23 cellular contexts compared by ENCODE assay signal in the genomic region with DNA sequence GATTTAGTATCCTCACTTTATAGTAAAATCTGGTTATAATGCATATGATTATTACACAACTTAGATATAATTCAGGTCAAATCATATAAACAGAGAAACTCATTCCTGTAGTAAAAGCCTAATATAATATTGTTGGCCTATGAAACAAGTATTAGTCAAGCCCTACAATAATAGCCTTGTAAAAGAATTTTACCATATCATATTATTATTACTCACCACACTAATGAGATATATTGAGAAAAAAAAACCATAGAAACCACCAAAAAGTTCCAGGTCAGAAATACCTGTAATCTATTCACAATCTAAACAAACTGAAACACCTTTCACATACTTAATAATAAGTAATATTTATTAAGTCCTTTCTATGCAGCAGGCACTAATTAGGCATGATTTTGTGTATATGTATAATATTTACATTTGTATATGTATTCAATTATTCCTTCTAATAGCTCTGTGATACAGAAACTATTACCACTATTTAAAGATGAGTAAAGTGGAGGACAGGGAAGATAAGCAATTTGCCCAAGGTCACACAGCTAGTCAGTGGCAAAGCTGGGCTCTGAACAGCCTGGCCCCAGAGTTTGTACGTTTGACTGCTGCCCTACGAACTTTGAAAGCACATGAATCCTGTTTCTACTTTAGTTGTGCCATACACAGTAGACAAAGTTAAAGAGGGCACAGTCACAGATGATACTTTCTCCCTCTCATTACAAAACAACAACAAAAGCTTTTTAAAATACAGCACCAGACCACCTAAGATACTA. TPM values are rescaled to one million over a fixed set of nuclear protein-coding genes. Genes with fewer than 3 reads are reported as not detected.
DNase-seq lines count a peak whose midpoint lies in the region; ATAC-seq and TF ChIP-seq lines count a peak whose summit lies in the region.
"Had no signal": no experiment of that assay in that cellular context is flagged by ENCODE, and none has a peak within 500 bp of the region (broad histone marks: within the 10 kb centered on the region; RNA-seq: fewer than 3 reads in every experiment).

No MANE protein-coding gene starts in this region.

- H3K27ac Mint-ChIP-seq in IgD-negative memory B cell: peak overlapping the region; percentile 11 to 72 (median 48)
- H3K27ac Mint-ChIP-seq in naive thymus-derived CD8-positive, alpha-beta T cell: peak overlapping the region in 6 of 10 donors; percentile 1 to 84 (median 25)

- 33 to 47% (median 39%) methylated on average over 2 of the region's 2 CpGs for WGBS in adrenal gland, 4 donors
- 61 to 69% methylated on average over 2 of the region's 2 CpGs for WGBS in GM23248 (ENCODE audit: low coverage in 1 of 2, low lambda C conversion rate in 2 of 2, missing lambda C conversion rate in 2 of 2), 2 experiments

- H3K9ac ChIP-seq in GM23248: no peak overlapping the region

- H3K4me3 ChIP-seq in adrenal gland: no peak overlapping the region
- H3K4me3 ChIP-seq in GM23248: no peak overlapping the region
- H3K4me3 ChIP-seq: MG63, PC-9 had no signal

- H3F3A ChIP-seq in GM23248 (ENCODE audit: insufficient read depth): no peaks in the 10 kb centered on the region

- H3K9me2 ChIP-seq in GM23248 (ENCODE audit: insufficient read depth): no peaks in the 10 kb centered on the region

- intact Hi-C loops in adrenal gland (cut with DNase I): loop anchor here in 1 of 2 donors (10.0 kb wide), 1 partner anchor 85 kb away; no protein-coding TSS in a partner anchor

- DNase-seq in adrenal gland (peak; percentile 38 to 73 (median 63)), foreskin keratinocyte (no peak), DMS79 treated with DMSO at 0.1 percent for 48 hours (lab: John Stamatoyannopoulos, UW) (no peak), GM23248 (no peak)
- no peak for DNase-seq in naive thymus-derived CD8-positive, alpha-beta T cell
- DNase-seq: activated CD4-positive, alpha-beta T cell treated with anti-CD3 and anti-CD28 coated beads for 4 hours; activated effector memory CD4-positive, alpha-beta T cell treated with Interleukin-2 at 50 U/mL for 16 hours; amniotic stem cell; CD8-positive, alpha-beta memory T cell; central memory CD4-positive, alpha-beta T cell; erythroblast; left colon; MG63; NCI-H1436 treated with DMSO at 0.1 percent for 48 hours; NCI-H82; PC-9; retina; stimulated activated naive CD4-positive, alpha-beta T cell; trophoblast cell had no signal

- H3K27me3 ChIP-seq in adrenal gland: no peaks in the 10 kb centered on the region
- H3K27me3 ChIP-seq in foreskin keratinocyte: no peaks in the 10 kb centered on the region
- no peaks in the 10 kb centered on the region for H3K27me3 ChIP-seq in GM23248 (replicated peaks; ENCODE audit: insufficient read depth)
- H3K27me3 ChIP-seq: MG63 had no signal

- H3K4me2 ChIP-seq in GM23248 (ENCODE audit: unreplicated experiment): no peak overlapping the region
- H3K4me2 ChIP-seq: PC-9 had no signal

- H3K36me3 ChIP-seq in adrenal gland (replicated peaks in 1 of 2) (no peaks in the 10 kb centered on the region), GM23248 (ENCODE audit: low read depth) (no peaks in the 10 kb centered on the region)
- H3K36me3 ChIP-seq: MG63, neutrophil had no signal

- peak in 1 of 2 donors; percentile 30 for TF ChIP-seq POLR2A in adrenal gland (IDR thresholded peaks at IDR 0.05)

- H4K20me1 ChIP-seq in GM23248 (ENCODE audit: insufficient read depth): no peaks in the 10 kb centered on the region

- H3K4me1 ChIP-seq in adrenal gland (replicated peaks in 1 of 2) (peaks cover 17 to 46% of the 10 kb centered on the region in 2 donors), foreskin keratinocyte (no peaks in the 10 kb centered on the region), GM23248 (ENCODE audit: insufficient read depth) (peaks cover 14% of the 10 kb centered on the region)

- peaks cover 3% of the 10 kb centered on the region for H3K36me3 Mint-ChIP-seq in IgD-negative memory B cell
- H3K36me3 Mint-ChIP-seq in naive thymus-derived CD8-positive, alpha-beta T cell: peaks cover 7 to 20% (median 14%) of the 10 kb centered on the region in 3 donors

- TF ChIP-seq CTCF in adrenal gland (IDR thresholded peaks at IDR 0.05) (no peak), foreskin keratinocyte (conservative IDR thresholded peaks at IDR 0.05) (no peak)

- ATAC-seq in GM18502 (IDR thresholded peaks at IDR 0.05; ENCODE audit: poor library complexity, unreplicated experiment): peak; percentile 55
- ATAC-seq in naive thymus-derived CD8-positive, alpha-beta T cell: no peak
- ATAC-seq in foreskin keratinocyte: no peak
- no peak for ATAC-seq in HG02588 (IDR thresholded peaks at IDR 0.05; ENCODE audit: unreplicated experiment)
- ATAC-seq: left colon had no signal

- in situ Hi-C loops in GM23248 (cut with MboI): no loop called here

- H3K9me3 Mint-ChIP-seq in IgD-negative memory B cell: peaks cover 2 to 12% (median 3%) of the 10 kb centered on the region in 3 donors
- peaks cover 0 to 16% (median 4%) of the 10 kb centered on the region in 9 donors for H3K9me3 Mint-ChIP-seq in naive thymus-derived CD8-positive, alpha-beta T cell
- H3K9me3 Mint-ChIP-seq: CD8-positive, alpha-beta memory T cell had no signal

- H3K27ac ChIP-seq in adrenal gland (peak overlapping the region in 4 of 5 donors; percentile 69 to 80 (median 74)), foreskin keratinocyte (no peak overlapping the region), GM23248 (no peak overlapping the region)
- H3K27ac ChIP-seq: neutrophil, PC-9 had no signal

- H3K4me3 Mint-ChIP-seq in IgD-negative memory B cell: no peak overlapping the region
- no peak overlapping the region for H3K4me3 Mint-ChIP-seq in naive thymus-derived CD8-positive, alpha-beta T cell
- H3K4me3 Mint-ChIP-seq: CD8-positive, alpha-beta memory T cell had no signal

- H3K27me3 Mint-ChIP-seq in IgD-negative memory B cell: no peaks in the 10 kb centered on the region
- no peaks in the 10 kb centered on the region for H3K27me3 Mint-ChIP-seq in naive thymus-derived CD8-positive, alpha-beta T cell
- H3K27me3 Mint-ChIP-seq: CD8-positive, alpha-beta memory T cell had no signal

- H3K9me3 ChIP-seq in adrenal gland (replicated peaks in 1 of 3) (no peaks in the 10 kb centered on the region), GM23248 (ENCODE audit: low read depth) (no peaks in the 10 kb centered on the region)
- H3K9me3 ChIP-seq: MG63, neutrophil had no signal

- H3K4me1 Mint-ChIP-seq in IgD-negative memory B cell: peaks cover 26 to 46% (median 35%) of the 10 kb centered on the region in 3 donors
- peaks cover 23 to 91% (median 67%) of the 10 kb centered on the region in 4 donors for H3K4me1 Mint-ChIP-seq in naive thymus-derived CD8-positive, alpha-beta T cell

- POLR2A ChIA-PET in naive thymus-derived CD8-positive, alpha-beta T cell (lab: Charles Lee): no interaction called here

- H2AFZ ChIP-seq in GM23248: no peak overlapping the region
- H2AFZ ChIP-seq: PC-9 had no signal

- peaks cover 100% of the 10 kb centered on the region for H3K79me2 ChIP-seq in GM23248 (ENCODE audit: insufficient read depth)

RNA-seq across cellular contexts. Expression of gene ZNF827, which starts 9.0 kb away (rescaled TPM):
- polyA plus RNA-seq in IgD-negative memory B cell (6.5 TPM), adrenal gland (10 to 100 TPM in 2 of 3 donors, 1 to 10 TPM in 1; 8.0 to 16.8 (median 14.0) TPM), foreskin keratinocyte (1.6 and 1.8 TPM in 2 replicates), GM23248 (2016; fragmentation: Nextera tagmentation; extraction: Ambion mirVana) (4.6 and 5.0 TPM in 2 replicates)
- total RNA-seq in adrenal gland (10 to 100 TPM; 16.5 to 37.1 (median 27.3) TPM), foreskin keratinocyte (6.5 and 9.3 TPM in 2 replicates)
- 10 to 100 TPM; 39.8 to 41.4 TPM for total RNA-seq in naive thymus-derived CD8-positive, alpha-beta T cell
- polyA plus RNA-seq in naive thymus-derived CD8-positive, alpha-beta T cell: 1 to 10 TPM; 3.7 to 9.0 (median 7.1) TPM
- total RNA-seq in GM23248 (2014; rRNA removed; shearing (Covaris generic)): 10.1 and 16.8 TPM in 2 replicates

Comparison
In these comparisons a context has a peak if more than half of its experiments do, and no peak if none do; other contexts are left out.
1. DNase-seq: peak in adrenal gland (7 of 7); none in naive thymus-derived CD8-positive, alpha-beta T cell (0 of 10), foreskin keratinocyte (0 of 2), DMS79 treated with DMSO at 0.1 percent for 48 hours (single experiment) and GM23248 (single experiment).
2. H3K27ac ChIP-seq: peak in adrenal gland (4 of 5); none in foreskin keratinocyte (single experiment) and GM23248 (single experiment).